In the genomic region with DNA sequence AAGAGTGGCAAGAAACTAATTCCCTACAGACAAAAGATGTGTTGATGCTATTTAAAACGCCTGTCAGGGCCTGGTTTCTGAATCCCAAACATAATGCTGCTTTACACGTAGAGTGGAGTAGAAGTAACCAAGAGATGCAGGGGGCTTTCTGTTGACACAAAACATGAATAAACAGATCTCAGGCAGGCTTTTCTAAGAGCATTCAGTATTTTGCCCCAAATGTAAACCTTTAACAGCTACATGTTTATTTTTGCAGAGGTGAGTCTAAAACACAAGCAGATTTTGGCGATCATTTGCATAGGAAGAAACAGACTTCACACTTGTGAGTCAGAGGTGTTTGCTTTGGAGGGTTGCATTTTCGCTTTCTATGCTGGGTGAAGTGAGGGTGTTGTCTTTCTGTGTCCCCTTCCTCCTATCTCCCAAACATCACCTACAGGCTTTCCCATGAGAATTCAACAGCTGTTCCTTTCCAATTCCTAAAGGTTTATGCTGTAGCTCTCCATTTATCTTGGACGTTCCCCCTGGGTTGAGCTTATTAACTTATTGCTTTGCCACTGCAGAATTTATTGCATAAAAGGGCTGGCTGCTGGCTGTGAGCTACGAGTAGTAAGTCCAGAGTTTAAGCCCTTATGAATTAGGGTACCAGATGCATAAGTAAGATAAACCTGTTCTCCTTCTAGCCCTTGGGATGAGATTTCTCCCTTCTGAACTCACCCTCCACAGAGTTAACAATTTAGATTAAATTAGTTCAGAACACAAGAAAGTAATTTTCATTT, we compare ENCODE assay signal across 9 cellular contexts.
A peak's percentile ranks its signal among the peaks of the same experiment; 100 is the strongest.
DNase-seq lines count a peak whose midpoint lies in the region; ATAC-seq and TF ChIP-seq lines count a peak whose summit lies in the region.
"Had no signal": no experiment of that assay in that cellular context is flagged by ENCODE, and none has a peak within 500 bp of the region (broad histone marks: within the 10 kb centered on the region; RNA-seq: fewer than 3 reads in every experiment).

No MANE protein-coding gene starts in this region.

- H2BK15ac ChIP-seq in H9 (ENCODE audit: low read depth, low read length): no peak overlapping the region

- no peak overlapping the region for H2BK5ac ChIP-seq in H9 (ENCODE audit: insufficient read length, low read length)

- peak; percentile 99 for ATAC-seq in HG02943 (IDR thresholded peaks at IDR 0.05; ENCODE audit: low read depth, unreplicated experiment)

- H3K27ac ChIP-seq in H9 (ENCODE audit: insufficient read length, low read depth, low read length): no peak overlapping the region

- H3K9me3 Mint-ChIP-seq in activated CD4-positive, alpha-beta T cell treated with anti-CD3 and anti-CD28 coated beads, Interleukin-2, amount 10 ng/mL, durations not matched to agents 7 days and 5 days: peaks cover 3% of the 10 kb centered on the region
- H3K9me3 Mint-ChIP-seq in H9: peaks cover 6 to 8% of the 10 kb centered on the region in 2 experiments; a peak in 4 of 5 replicates

- no peak overlapping the region for H2BK12ac ChIP-seq in H9 (ENCODE audit: insufficient read length, low read depth, low read length)

- TF ChIP-seq CTCF in H9 (conservative IDR thresholded peaks at IDR 0.05): no peak

- no peak overlapping the region for H3K4me3 Mint-ChIP-seq in activated CD4-positive, alpha-beta T cell treated with anti-CD3 and anti-CD28 coated beads, Interleukin-2, amount 10 ng/mL, durations not matched to agents 7 days and 5 days
- H3K4me3 Mint-ChIP-seq in H9: no peak overlapping the region
- H3K4me3 Mint-ChIP-seq: activated T-cell treated with anti-CD3 and anti-CD28 coated beads, Interleukin-2, amount 50 U/mL, for 4 hours had no signal

- H3K23ac ChIP-seq in H9 (ENCODE audit: insufficient read length, low read depth, low read length): no peak overlapping the region

- CTCF ChIA-PET in activated CD4-positive, alpha-beta T cell treated with anti-CD3 and anti-CD28 coated beads, Interleukin-2, amount 10 ng/mL, durations not matched to agents 7 days and 5 days (lab: Charles Lee): interaction anchor here (1.4 kb wide), 1 partner anchor 156 kb away, joined by 3 read pairs; no protein-coding TSS in a partner anchor

- no peak overlapping the region for H4K8ac ChIP-seq in H9 (replicated peaks; ENCODE audit: insufficient read length, low read depth, low read length)

- H3K36me3 Mint-ChIP-seq in activated CD4-positive, alpha-beta T cell treated with anti-CD3 and anti-CD28 coated beads, Interleukin-2, amount 10 ng/mL, durations not matched to agents 7 days and 5 days (ENCODE audit: low read depth): no peaks in the 10 kb centered on the region
- H3K36me3 Mint-ChIP-seq in H9 (ENCODE audit: insufficient read depth in 1 of 3, low read depth in 3 of 3): peaks cover 0 to 11% (median 0%) of the 10 kb centered on the region in 3 experiments; a peak in 3 of 7 replicates

- no peak overlapping the region for H2BK20ac ChIP-seq in H9 (ENCODE audit: low read depth, low read length, poor library complexity, severe bottlenecking)

- no peak overlapping the region for H2AFZ ChIP-seq in H9 (ENCODE audit: low read length)

- H3K27ac Mint-ChIP-seq in activated CD4-positive, alpha-beta T cell treated with anti-CD3 and anti-CD28 coated beads, Interleukin-2, amount 10 ng/mL, durations not matched to agents 7 days and 5 days: no peak overlapping the region
- peak overlapping the region in 1 of 3 experiments; percentile 88; a peak in 3 of 7 replicates for H3K27ac Mint-ChIP-seq in H9

- H3K56ac ChIP-seq in H9 (ENCODE audit: insufficient read length, low read depth, low read length): no peak overlapping the region

- POLR2A ChIA-PET in activated CD4-positive, alpha-beta T cell treated with anti-CD3 and anti-CD28 coated beads, Interleukin-2, amount 10 ng/mL, durations not matched to agents 7 days and 5 days (lab: Charles Lee): no interaction called here

- no peak overlapping the region for H3K14ac ChIP-seq in H9 (ENCODE audit: insufficient read depth, low read length)

- H4K91ac ChIP-seq in H9 (ENCODE audit: insufficient read length, low read depth, low read length): no peak overlapping the region

- H3K79me2 ChIP-seq in H9 (ENCODE audit: insufficient read depth, low read length): no peaks in the 10 kb centered on the region

- no peak overlapping the region for H3T11ph ChIP-seq in H9 (ENCODE audit: low read length)

- H3K4me1 Mint-ChIP-seq in activated CD4-positive, alpha-beta T cell treated with anti-CD3 and anti-CD28 coated beads, Interleukin-2, amount 10 ng/mL, durations not matched to agents 7 days and 5 days: no peaks in the 10 kb centered on the region
- peaks cover 14 to 15% of the 10 kb centered on the region in 2 experiments for H3K4me1 Mint-ChIP-seq in H9

- H4K5ac ChIP-seq in H9 (ENCODE audit: insufficient read length, low read depth, low read length): no peak overlapping the region

- peaks cover 3% of the 10 kb centered on the region; the same call in 1 of the 2 replicates for H3K4me1 ChIP-seq in H9 (ENCODE audit: insufficient read depth, low read length)

- H3K23me2 ChIP-seq in H9 (ENCODE audit: insufficient read length, low read depth, low read length, poor library complexity, severe bottlenecking): no peaks in the 10 kb centered on the region

- H3K27me3 Mint-ChIP-seq in activated CD4-positive, alpha-beta T cell treated with anti-CD3 and anti-CD28 coated beads, Interleukin-2, amount 10 ng/mL, durations not matched to agents 7 days and 5 days: no peaks in the 10 kb centered on the region
- H3K27me3 Mint-ChIP-seq in H9 (ENCODE audit: low read depth): no peaks in the 10 kb centered on the region

- no peak overlapping the region for H2BK120ac ChIP-seq in H9 (ENCODE audit: low read depth, low read length, poor library complexity, severe bottlenecking)

- DNase-seq in NK-92 treated with Interleukin-12 subunit alpha and Interleukin-12 subunit beta, amount 100 ng/mL, for 24 hours (lab: John Stamatoyannopoulos, UW): peak; percentile 17
- DNase-seq in NK-92 (lab: John Stamatoyannopoulos, UW; ENCODE audit: unreplicated experiment) (no peak), NCI-H526 treated with DMSO at 0.1 percent for 48 hours (lab: John Stamatoyannopoulos, UW) (peak; percentile 58), superior temporal gyrus (ENCODE audit: extremely low spot score) (peak; percentile 65), midbrain (lab: John Stamatoyannopoulos, UW) (no peak), H9 (no peak)
- no peak for DNase-seq in activated CD4-positive, alpha-beta T cell treated with anti-CD3 and anti-CD28 coated beads, Interleukin-2, amount 10 ng/mL, durations not matched to agents 7 days and 5 days
- DNase-seq: activated T-cell treated with anti-CD3 and anti-CD28 coated beads, Interleukin-2, amount 50 U/mL, for 4 hours had no signal

- H3K9me3 ChIP-seq in H9 (ENCODE audit: control insufficient read depth, low read depth, low read length): no peaks in the 10 kb centered on the region

- H3K18ac ChIP-seq in H9 (ENCODE audit: insufficient read length, low read depth, low read length): no peak overlapping the region

- H3K4me2 ChIP-seq in H9 (ENCODE audit: insufficient read depth, insufficient read length, low read length): no peak overlapping the region

- H4K20me1 ChIP-seq in H9 (ENCODE audit: control insufficient read depth, insufficient read depth, insufficient read length): no peaks in the 10 kb centered on the region

- no peak overlapping the region for H2AK5ac ChIP-seq in H9 (ENCODE audit: insufficient read length, low read length)

- no peaks in the 10 kb centered on the region for H3K79me1 ChIP-seq in H9 (ENCODE audit: insufficient read depth, low read depth, low read length, poor library complexity, severe bottlenecking)

- H3K27me3 ChIP-seq in H9 (ENCODE audit: insufficient read depth, low read length): no peaks in the 10 kb centered on the region

- H3K4ac ChIP-seq in H9 (ENCODE audit: low read depth, low read length): no peak overlapping the region

- no peak overlapping the region for H3K9ac ChIP-seq in H9 (ENCODE audit: extremely low read depth, insufficient read length, low read length)

- WGBS in H9 (ENCODE audit: extremely low coverage, insufficient read length, low lambda C conversion rate): no CpG with 5 or more reads among the region's 6 CpGs

Comparison
In these comparisons a context has a peak if more than half of its experiments do, and no peak if none do; other contexts are left out.
1. DNase-seq: peak in NK-92 treated with Interleukin-12 subunit alpha and Interleukin-12 subunit beta, amount 100 ng/mL, for 24 hours (single experiment), NCI-H526 treated with DMSO at 0.1 percent for 48 hours (single experiment) and superior temporal gyrus (single experiment); none in NK-92 (single experiment), activated CD4-positive, alpha-beta T cell treated with anti-CD3 and anti-CD28 coated beads, Interleukin-2, amount 10 ng/mL, durations not matched to agents 7 days and 5 days (single experiment), midbrain (single experiment) and H9 (single experiment).